ENCODE assay signal across 9 cellular contexts in genomic region chr6:26543953-26544352, GRCh38. TPM values are rescaled to one million over a fixed set of nuclear protein-coding genes. Genes with fewer than 3 reads are reported as not detected.
DNase-seq lines count a peak whose midpoint lies in the region; ATAC-seq, FAIRE-seq and TF ChIP-seq lines count a peak whose summit lies in the region.
"Had no signal": no experiment of that assay in that cellular context is flagged by ENCODE, and none has a peak within 500 bp of the region (broad histone marks: within the 10 kb centered on the region; RNA-seq: fewer than 3 reads in every experiment).

No MANE protein-coding gene starts in this region.

- peaks cover 27 to 47% (median 44%) of the 10 kb centered on the region in 7 donors for H3K4me1 Mint-ChIP-seq in naive thymus-derived CD4-positive, alpha-beta T cell

- CTCF ChIA-PET in GM12878 (lab: Yijun Ruan, JAX), result interaction anchor here (0.5 to 1.1 kb wide), 3 partner anchors 9 to 165 kb away, joined by 3 to 4 read pairs (median 3); no protein-coding TSS in a partner anchor
- CTCF ChIA-PET in naive thymus-derived CD4-positive, alpha-beta T cell (lab: Charles Lee), result interaction anchor here (1.2 kb wide), 1 partner anchor 10 kb away, joined by 3 read pairs; no protein-coding TSS in a partner anchor

- FAIRE-seq in GM12878 (lab: Jason Lieb, UNC), result no peak

- TF ChIP-seq POLR2A in GM12878 (IDR thresholded peaks at IDR 0.05; ENCODE audit: low read depth, low read length), result no peak

- H4K20me1 ChIP-seq in DND-41 (ENCODE audit: insufficient read depth, low read length) (no peaks in the 10 kb centered on the region), GM12878 (ENCODE audit: control insufficient read depth, insufficient read depth) (no peaks in the 10 kb centered on the region)

- DNase-seq in DND-41 (no peak), GM12878 (ENCODE audit: low read depth, low spot score) (no peak), epidermal melanocyte (ENCODE audit: insufficient read length, low spot score) (no peak), coronary artery (ENCODE audit: low spot score) (no peak), caudate nucleus (lab: John Stamatoyannopoulos, UW) (no peak)
- peak in 2 of 9 donors; percentile 13 to 23 for DNase-seq in naive thymus-derived CD4-positive, alpha-beta T cell
- DNase-seq: hippocampal formation had no signal

- H3K9me3 ChIP-seq in DND-41 (ENCODE audit: insufficient read depth, low read length, severe bottlenecking) (no peaks in the 10 kb centered on the region), GM12878 (replicated peaks; ENCODE audit: control insufficient read depth, insufficient read depth, low read length) (no peaks in the 10 kb centered on the region)
- no peaks in the 10 kb centered on the region for H3K9me3 ChIP-seq in naive thymus-derived CD4-positive, alpha-beta T cell (ENCODE audit: control insufficient read depth in 2 of 3, low read length in 3 of 3)

- H3K27ac Mint-ChIP-seq in naive thymus-derived CD4-positive, alpha-beta T cell, result peak overlapping the region in 6 of 9 donors; percentile 4 to 74 (median 16)

- H3K4me3 ChIP-seq in DND-41 (ENCODE audit: low read depth in 1 of 2, low read length in 2 of 2) (no peak overlapping the region), GM12878 (no peak overlapping the region), coronary artery (no peak overlapping the region)
- no peak overlapping the region for H3K4me3 ChIP-seq in naive thymus-derived CD4-positive, alpha-beta T cell (ENCODE audit: low read length)

- H3K4me3 Mint-ChIP-seq in naive thymus-derived CD4-positive, alpha-beta T cell, result peak overlapping the region in 1 of 10 donors; percentile 25

- POLR2A ChIA-PET in GM12878 (lab: Charles Lee), result interaction anchor here (0.6 kb wide), 2 partner anchors 356 to 1817 kb away, joined by 3 to 4 read pairs; no protein-coding TSS in a partner anchor
- POLR2A ChIA-PET in naive thymus-derived CD4-positive, alpha-beta T cell (lab: Charles Lee), result no interaction called here

- peak; percentile 65 for ATAC-seq in DND-41 (ENCODE audit: insufficient read depth, low read depth)
- ATAC-seq in GM12878, result peak; percentile 84
- peak; percentile 68 for ATAC-seq in naive thymus-derived CD4-positive, alpha-beta T cell
- ATAC-seq in GM18858 (IDR thresholded peaks at IDR 0.05; ENCODE audit: unreplicated experiment), result no peak

- H3K4me1 ChIP-seq in DND-41 (ENCODE audit: insufficient read depth, low read length), result peaks cover 32% of the 10 kb centered on the region
- no peaks in the 10 kb centered on the region for H3K4me1 ChIP-seq in GM12878 (ENCODE audit: control insufficient read depth, insufficient read depth, low read length)
- H3K4me1 ChIP-seq in naive thymus-derived CD4-positive, alpha-beta T cell (ENCODE audit: control insufficient read depth in 2 of 2, insufficient read depth in 2 of 2, low read length in 2 of 2), result peaks cover 5 to 8% of the 10 kb centered on the region in 2 donors

- intact Hi-C loops in GM12878 (cut with micrococcal nuclease; ENCODE audit: unreplicated experiment), result no loop called here
- intact Hi-C loops in naive thymus-derived CD4-positive, alpha-beta T cell (cut with micrococcal nuclease), result loop anchor here in 1 of 2 donors (1.0 kb wide), 1 partner anchor 9 kb away; no protein-coding TSS in a partner anchor

- RAD21 ChIA-PET in GM12878 (lab: Charles Lee; ENCODE audit: unreplicated experiment), result interaction anchor here (0.7 kb wide), 1 partner anchor 202 kb away, joined by 3 read pairs; no protein-coding TSS in a partner anchor

- no peak overlapping the region; the same call in 1 of the 2 replicates for H3K9ac ChIP-seq in DND-41 (ENCODE audit: low read depth, low read length)
- no peak overlapping the region for H3K9ac ChIP-seq in GM12878 (ENCODE audit: control insufficient read depth, insufficient read depth, low read length)

- no peak overlapping the region for H3K4me2 ChIP-seq in DND-41 (ENCODE audit: insufficient read depth, low read length)
- H3K4me2 ChIP-seq in GM12878 (ENCODE audit: control insufficient read depth, insufficient read depth), result no peak overlapping the region

- no peak overlapping the region for H2AFZ ChIP-seq in DND-41 (ENCODE audit: low read depth, low read length)
- H2AFZ ChIP-seq in GM12878 (ENCODE audit: control insufficient read depth, low read depth, low read length), result no peak overlapping the region

- H3K79me2 ChIP-seq in DND-41 (ENCODE audit: insufficient read depth, low read length) (peaks cover 57% of the 10 kb centered on the region), GM12878 (ENCODE audit: control insufficient read depth, insufficient read depth, low read length) (peaks cover 28% of the 10 kb centered on the region)

- no peaks in the 10 kb centered on the region for H3K9me3 Mint-ChIP-seq in naive thymus-derived CD4-positive, alpha-beta T cell

- H3K27me3 Mint-ChIP-seq in naive thymus-derived CD4-positive, alpha-beta T cell, result no peaks in the 10 kb centered on the region

- TF ChIP-seq CTCF in DND-41 (IDR thresholded peaks at IDR 0.05; ENCODE audit: borderline replicate concordance, extremely low read depth, low read length, poor library complexity, severe bottlenecking) (peak; percentile 49), GM12878 (IDR thresholded peaks at IDR 0.05 in 2 of 3, conservative IDR thresholded peaks at IDR 0.05 in 1 of 3; ENCODE audit: control insufficient read depth in 2 of 3, extremely low read depth in 1 of 3, insufficient read depth in 1 of 3, low read depth in 3 of 3, low read length in 3 of 3) (peak; percentile 38 to 52 (median 44); a peak in 4 of 6 replicates), coronary artery (IDR thresholded peaks at IDR 0.05) (no peak)

- TF ChIP-seq EP300 in Ishikawa (IDR thresholded peaks at IDR 0.05; ENCODE audit: borderline replicate concordance) (no peak), GM12878 (IDR thresholded peaks at IDR 0.05; ENCODE audit: borderline replicate concordance in 1 of 2, control insufficient read depth in 1 of 2, low read depth in 2 of 2, low read length in 2 of 2) (no peak)

- BruUV-seq in GM12878 (replicated peaks; lab: Mats Ljungman, UMichigan), result no TSS peak

- peak; percentile 3; the same call in 1 of the 2 replicates for TF ChIP-seq RAD21 in Ishikawa (IDR thresholded peaks at IDR 0.05; ENCODE audit: low read depth)
- TF ChIP-seq RAD21 in GM12878 (IDR thresholded peaks at IDR 0.05; ENCODE audit: insufficient read depth, low read depth, low read length), result peak; percentile 34

- in situ Hi-C loops in GM12878 (cut with MboI), result no loop called here

- H3K27me3 ChIP-seq in DND-41 (ENCODE audit: insufficient read depth, low read length, poor library complexity) (no peaks in the 10 kb centered on the region), GM12878 (replicated peaks in 1 of 2; ENCODE audit: control insufficient read depth in 2 of 2, insufficient read depth in 2 of 2, low read length in 1 of 2) (no peaks in the 10 kb centered on the region)
- no peaks in the 10 kb centered on the region for H3K27me3 ChIP-seq in naive thymus-derived CD4-positive, alpha-beta T cell (ENCODE audit: control insufficient read depth in 2 of 2, insufficient read depth in 2 of 2, low read length in 2 of 2)

- no peak overlapping the region for H3K27ac ChIP-seq in DND-41 (ENCODE audit: low read length)
- H3K27ac ChIP-seq in GM12878 (ENCODE audit: control insufficient read depth, insufficient read depth), result no peak overlapping the region
- H3K27ac ChIP-seq in naive thymus-derived CD4-positive, alpha-beta T cell (ENCODE audit: low read depth, low read length), result no peak overlapping the region
- H3K27ac ChIP-seq in coronary artery, result no peak overlapping the region
- H3K27ac ChIP-seq in caudate nucleus (ENCODE audit: low read depth, low read length), result no peak overlapping the region

- H3K36me3 ChIP-seq in DND-41 (ENCODE audit: insufficient read depth, low read length) (peaks cover 63% of the 10 kb centered on the region), GM12878 (ENCODE audit: control insufficient read depth in 2 of 2, insufficient read depth in 2 of 2, low read length in 1 of 2) (peaks cover 5 to 12% of the 10 kb centered on the region in 2 experiments)
- peaks cover 5 to 17% (median 7%) of the 10 kb centered on the region in 3 experiments for H3K36me3 ChIP-seq in naive thymus-derived CD4-positive, alpha-beta T cell (ENCODE audit: control insufficient read depth in 2 of 3, insufficient read depth in 3 of 3, low read length in 3 of 3)

- peaks cover 0 to 29% (median 16%) of the 10 kb centered on the region in 5 donors for H3K36me3 Mint-ChIP-seq in naive thymus-derived CD4-positive, alpha-beta T cell

- SMC1A ChIA-PET in GM12878 (lab: Charles Lee; ENCODE audit: uncharacterized antibody, unreplicated experiment), result no interaction called here

RNA-seq across cellular contexts. Expression of gene HMGN4, which starts 5.8 kb away (rescaled TPM):
- total RNA-seq in GM12878 (2013; cell fraction: nucleolus; rRNA removed), result 28.9 and 31.1 TPM in 2 replicates
- total RNA-seq in GM12878 (2014; rRNA removed), result 73.9 and 90.7 TPM in 2 replicates
- 99.0 and 99.1 TPM in 2 replicates for total RNA-seq in GM12878 (2014; rRNA removed; fragmentation: Illumina TruSeq; extraction: Trizol)
- total RNA-seq in GM12878 (2021), result 64.2 and 67.2 TPM in 2 replicates
- 45.4 TPM for polyA plus RNA-seq in GM12878 (2011; ENCODE audit: low read depth)
- polyA plus RNA-seq in GM12878 (2011; rRNA removed), result 79.5 and 112 TPM in 2 replicates
- 53.2 and 53.3 TPM in 2 replicates for polyA plus RNA-seq in GM12878 (2011; cell fraction: cytosol; rRNA removed)
- polyA plus RNA-seq in GM12878 (2011; cell fraction: nucleus; rRNA removed), result 25.6 and 31.0 TPM in 2 replicates
- 40.3 and 60.7 TPM in 2 replicates for polyA plus RNA-seq in GM12878 (2012)
- 87.4 and 98.8 TPM in 2 replicates for polyA plus RNA-seq in GM12878 (2014; fragmentation: Illumina TruSeq; extraction: Trizol)
- polyA plus RNA-seq in GM12878 (2014; fragmentation: Nextera tagmentation; extraction: Ambion mirVana), result 10 to 100 TPM; 26.7 to 31.2 TPM
- polyA plus RNA-seq in GM12878 (2014; rRNA removed), result 54.6 and 71.6 TPM in 2 replicates
- 10 to 100 TPM; 85.8 to 88.6 TPM for polyA plus RNA-seq in GM12878 (2016; fragmentation: Nextera tagmentation; extraction: Ambion mirVana)
- 45.3 and 47.3 TPM in 2 replicates for polyA minus RNA-seq in GM12878 (2011; rRNA and poly(A)+ RNA removed)
- 13.1 and 21.7 TPM in 2 replicates for polyA minus RNA-seq in GM12878 (2011; cell fraction: cytosol; rRNA and poly(A)+ RNA removed)
- polyA minus RNA-seq in GM12878 (2011; cell fraction: nucleus; rRNA and poly(A)+ RNA removed), result 4.3 and 7.9 TPM in 2 replicates
- total RNA-seq in naive thymus-derived CD4-positive, alpha-beta T cell, result 10 to 100 TPM; 37.6 to 96.0 (median 81.7) TPM
- polyA plus RNA-seq in naive thymus-derived CD4-positive, alpha-beta T cell, result 100 to 1,000 TPM; 122 to 154 TPM

RNA-seq across cellular contexts. Expression of gene BTN1A1, which starts 43.9 kb away (rescaled TPM):
- total RNA-seq in GM12878 (2013; cell fraction: nucleolus; rRNA removed), result not detected in 2 replicates
- total RNA-seq in GM12878 (2014; rRNA removed) (0.79 and 1.1 TPM in 2 replicates), GM12878 (2014; rRNA removed; fragmentation: Illumina TruSeq; extraction: Trizol) (1.1 TPM in 2 replicates), GM12878 (2021) (1.1 and 1.5 TPM in 2 replicates)
- polyA plus RNA-seq in GM12878 (2011; ENCODE audit: low read depth), result 0.26 TPM
- polyA plus RNA-seq in GM12878 (2011; rRNA removed) (0.04 and 0.05 TPM in 2 replicates), GM12878 (2014; fragmentation: Illumina TruSeq; extraction: Trizol) (1.7 and 2.2 TPM in 2 replicates), GM12878 (2014; fragmentation: Nextera tagmentation; extraction: Ambion mirVana) (under 1 TPM; 0.82 to 0.91 TPM), GM12878 (2014; rRNA removed) (0.57 and 0.63 TPM in 2 replicates), GM12878 (2016; fragmentation: Nextera tagmentation; extraction: Ambion mirVana) (1 to 10 TPM in 1 of 2 experiments, under 1 TPM in 1; 0.18 to 1.1 TPM)
- polyA plus RNA-seq in GM12878 (2011; cell fraction: cytosol; rRNA removed), result 0.03 TPM in 2 replicates
- polyA plus RNA-seq in GM12878 (2011; cell fraction: nucleus; rRNA removed), result not detected in 2 replicates
- 0.08 and 0.26 TPM in 2 replicates for polyA plus RNA-seq in GM12878 (2012)
- polyA minus RNA-seq in GM12878 (2011; rRNA and poly(A)+ RNA removed), result not detected in 2 replicates
- not detected in 2 replicates for polyA minus RNA-seq in GM12878 (2011; cell fraction: cytosol; rRNA and poly(A)+ RNA removed)
- not detected in 2 replicates for polyA minus RNA-seq in GM12878 (2011; cell fraction: nucleus; rRNA and poly(A)+ RNA removed)
- total RNA-seq in naive thymus-derived CD4-positive, alpha-beta T cell, result not detected
- not detected for polyA plus RNA-seq in naive thymus-derived CD4-positive, alpha-beta T cell

RNA-seq across cellular contexts. Expression of gene ABT1, which starts 52.8 kb away (rescaled TPM):
- 19.2 and 19.7 TPM in 2 replicates for total RNA-seq in GM12878 (2013; cell fraction: nucleolus; rRNA removed)
- 33.5 and 37.1 TPM in 2 replicates for total RNA-seq in GM12878 (2014; rRNA removed)
- total RNA-seq in GM12878 (2014; rRNA removed; fragmentation: Illumina TruSeq; extraction: Trizol), result 19.4 and 21.5 TPM in 2 replicates
- total RNA-seq in GM12878 (2021), result 27.3 and 27.5 TPM in 2 replicates
- polyA plus RNA-seq in GM12878 (2011; ENCODE audit: low read depth), result 9.1 TPM
- polyA plus RNA-seq in GM12878 (2011; rRNA removed), result 22.5 and 29.1 TPM in 2 replicates
- polyA plus RNA-seq in GM12878 (2011; cell fraction: cytosol; rRNA removed), result 32.1 and 42.6 TPM in 2 replicates
- 19.3 and 23.6 TPM in 2 replicates for polyA plus RNA-seq in GM12878 (2011; cell fraction: nucleus; rRNA removed)
- 15.4 and 17.1 TPM in 2 replicates for polyA plus RNA-seq in GM12878 (2012)
- polyA plus RNA-seq in GM12878 (2014; fragmentation: Illumina TruSeq; extraction: Trizol), result 8.4 and 15.4 TPM in 2 replicates
- 10 to 100 TPM in 1 of 2 experiments, 1 to 10 TPM in 1; 8.4 to 11.3 TPM for polyA plus RNA-seq in GM12878 (2014; fragmentation: Nextera tagmentation; extraction: Ambion mirVana)
- 35.7 and 36.9 TPM in 2 replicates for polyA plus RNA-seq in GM12878 (2014; rRNA removed)
- polyA plus RNA-seq in GM12878 (2016; fragmentation: Nextera tagmentation; extraction: Ambion mirVana), result 10 to 100 TPM; 42.5 to 43.5 TPM
- polyA minus RNA-seq in GM12878 (2011; rRNA and poly(A)+ RNA removed), result 13.5 and 22.0 TPM in 2 replicates
- 6.9 and 7.8 TPM in 2 replicates for polyA minus RNA-seq in GM12878 (2011; cell fraction: cytosol; rRNA and poly(A)+ RNA removed)
- 20.7 and 25.6 TPM in 2 replicates for polyA minus RNA-seq in GM12878 (2011; cell fraction: nucleus; rRNA and poly(A)+ RNA removed)
- total RNA-seq in naive thymus-derived CD4-positive, alpha-beta T cell, result 10 to 100 TPM; 23.3 to 37.5 (median 35.0) TPM
- 10 to 100 TPM; 39.4 to 44.8 TPM for polyA plus RNA-seq in naive thymus-derived CD4-positive, alpha-beta T cell
